ENCODE assay signal across 22 cellular contexts in the genomic region with DNA sequence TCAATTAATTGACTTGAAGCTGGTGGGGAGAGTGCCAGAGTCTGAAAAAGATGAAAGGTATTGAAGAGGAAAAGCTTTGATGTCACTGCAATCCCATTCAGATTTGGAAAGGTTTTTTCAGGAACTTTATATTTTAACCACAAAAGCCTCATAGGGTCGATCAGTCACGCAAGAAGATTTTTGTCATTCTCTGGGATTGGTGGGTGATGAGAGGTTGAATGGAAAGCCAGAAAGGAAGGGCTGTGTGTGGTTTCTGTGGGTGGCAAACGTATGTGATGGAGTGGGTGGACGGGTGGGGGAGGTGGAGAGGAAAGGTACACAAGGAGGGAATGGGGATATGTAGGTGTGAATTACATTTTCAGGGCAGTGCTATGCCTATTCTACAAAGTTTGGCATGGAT.
DNase-seq lines count a peak whose midpoint lies in the region; ATAC-seq and TF ChIP-seq lines count a peak whose summit lies in the region.
"Had no signal": no experiment of that assay in that cellular context is flagged by ENCODE, and none has a peak within 500 bp of the region (broad histone marks: within the 10 kb centered on the region; RNA-seq: fewer than 3 reads in every experiment).

No MANE protein-coding gene starts in this region.

- H3K27ac ChIP-seq in stomach (no peak overlapping the region), sigmoid colon (no peak overlapping the region)
- H3K27ac ChIP-seq: adrenal gland, heart left ventricle, thoracic aorta, vagina had no signal

- H3K4me1 ChIP-seq in stomach (peaks cover 6 to 24% (median 12%) of the 10 kb centered on the region in 4 donors), sigmoid colon (peaks cover 0 to 39% (median 21%) of the 10 kb centered on the region in 4 donors)
- H3K4me1 ChIP-seq: vagina had no signal

- peak; percentile 65 for DNase-seq in ACHN
- DNase-seq in EL: peak; percentile 28
- peak; percentile 85 for DNase-seq in SW480 (ENCODE audit: low spot score)
- DNase-seq in fibroblast of peridontal ligament (ENCODE audit: extremely low read depth): peak; percentile 52
- DNase-seq in stomach: no peak
- no peak for DNase-seq in sigmoid colon
- DNase-seq: activated CD4-positive, alpha-beta T cell treated with anti-CD3 and anti-CD28 coated beads for 1 hour; adrenal gland; CD4-positive, CD25-positive, alpha-beta regulatory T cell; central memory CD4-positive, alpha-beta T cell; heart left ventricle; left ventricle myocardium superior; midbrain; NCI-H2171 treated with DMSO at 0.1 percent for 48 hours; NCI-H524 treated with DMSO at 0.1 percent for 48 hours; posterior cingulate gyrus had no signal

- in situ Hi-C loops in ACHN (cut with HindIII; ENCODE audit: low pct_ligation_motif_present, low pct_unique_long_range_greater_than_20kb, low sequenced_read_pairs): no loop called here

- TF ChIP-seq CTCF in stomach (IDR thresholded peaks at IDR 0.05) (no peak), sigmoid colon (IDR thresholded peaks at IDR 0.05) (no peak)

- H3K36me3 ChIP-seq in stomach (no peaks in the 10 kb centered on the region), sigmoid colon (no peaks in the 10 kb centered on the region)
- H3K36me3 ChIP-seq: adrenal gland, heart left ventricle, thoracic aorta, vagina had no signal

- no peaks in the 10 kb centered on the region for H3K27me3 ChIP-seq in stomach
- no peaks in the 10 kb centered on the region for H3K27me3 ChIP-seq in sigmoid colon
- H3K27me3 ChIP-seq: adrenal gland, vagina had no signal

- ATAC-seq in HG03175 (IDR thresholded peaks at IDR 0.05; ENCODE audit: unreplicated experiment): no peak
- ATAC-seq: activated T-helper 17 cell treated with anti-CD3 and anti-CD28 coated beads, Interleukin-2, amount 50 U/mL, for 72 hours; heart left ventricle; K562; left ventricle myocardium superior; stimulated activated effector memory CD8-positive, alpha-beta T cell treated with anti-CD3 and anti-CD28 coated beads, Interleukin-12 subunit alpha, Interleukin-12 subunit beta, amount 100 ng/mL, for 72 hours had no signal

- TF ChIP-seq EP300 in stomach (IDR thresholded peaks at IDR 0.05) (no peak), sigmoid colon (IDR thresholded peaks at IDR 0.05) (no peak)

- no peak overlapping the region for H3K4me3 ChIP-seq in stomach
- no peak overlapping the region for H3K4me3 ChIP-seq in sigmoid colon
- H3K4me3 ChIP-seq: adrenal gland, heart left ventricle, K562, thoracic aorta, vagina had no signal

- intact Hi-C loops in stomach (cut with DNase I; ENCODE audit: low total_unique reads) (no loop called here), sigmoid colon (cut with DNase I) (no loop called here)

- 19 to 55% (median 45%) methylated on average over 4 of the region's 4 CpGs for WGBS in stomach, 5 donors
- WGBS in sigmoid colon, 2 donors: 30 to 59% methylated on average over 4 of the region's 4 CpGs

- H3K9me3 ChIP-seq in stomach: no peaks in the 10 kb centered on the region
- H3K9me3 ChIP-seq in sigmoid colon: no peaks in the 10 kb centered on the region
- H3K9me3 ChIP-seq: adrenal gland, heart left ventricle, thoracic aorta, vagina had no signal

- TF ChIP-seq POLR2A in stomach (IDR thresholded peaks at IDR 0.05) (no peak), sigmoid colon (IDR thresholded peaks at IDR 0.05) (no peak)

Comparison
In these comparisons a context has a peak if more than half of its experiments do, and no peak if none do; other contexts are left out.
1. DNase-seq: peak in ACHN (single experiment), EL (single experiment), SW480 (single experiment) and fibroblast of peridontal ligament (single experiment); none in stomach (single experiment) and sigmoid colon (single experiment).